ENCODE assay signal across 13 cellular contexts in genomic region chr11:73978576-73979086, GRCh38. TPM values are rescaled to one million over a fixed set of nuclear protein-coding genes. Genes with fewer than 3 reads are reported as not detected.
DNase-seq lines count a peak whose midpoint lies in the region; ATAC-seq, FAIRE-seq and TF ChIP-seq lines count a peak whose summit lies in the region.
"Had no signal": no experiment of that assay in that cellular context is flagged by ENCODE, and none has a peak within 500 bp of the region (broad histone marks: within the 10 kb centered on the region; RNA-seq: fewer than 3 reads in every experiment).

No MANE protein-coding gene starts in this region.

- H3K4me1 ChIP-seq in CD8-positive, alpha-beta T cell (ENCODE audit: insufficient read depth, low read length) = peaks cover 72% of the 10 kb centered on the region
- peaks cover 78% of the 10 kb centered on the region for H3K4me1 ChIP-seq in Karpas-422 (ENCODE audit: low read length)

- no peak for TF ChIP-seq CTCF in CD8-positive, alpha-beta T cell (IDR thresholded peaks at IDR 0.05)
- TF ChIP-seq CTCF in osteocyte (IDR thresholded peaks at IDR 0.05) = no peak

- H3K4me2 ChIP-seq in Karpas-422 (ENCODE audit: low read depth, low read length, poor library complexity, severe bottlenecking) = peak overlapping the region; percentile 89

- POLR2A ChIA-PET in CD8-positive, alpha-beta T cell (lab: Charles Lee) = interaction anchor here (3.0 to 22.1 kb wide), 4 partner anchors 10 to 192 kb away, joined by 13 to 428 read pairs (median 200); partner anchors contain the start of genes C2CD3, PPME1 and UCP3

- H3K27me3 Mint-ChIP-seq in CD8-positive, alpha-beta T cell (ENCODE audit: low read depth) = no peaks in the 10 kb centered on the region
- no peaks in the 10 kb centered on the region for H3K27me3 Mint-ChIP-seq in osteocyte (ENCODE audit: unreplicated experiment)

- no peak for FAIRE-seq in frontal cortex (lab: Jason Lieb, UNC)
- FAIRE-seq: endothelial cell of umbilical vein had no signal

- peak overlapping the region; percentile 99 for H3K27ac ChIP-seq in CD8-positive, alpha-beta T cell (ENCODE audit: low read depth, low read length)
- H3K27ac ChIP-seq in Karpas-422 (ENCODE audit: low read length) (peak overlapping the region; percentile 96), caudate nucleus (ENCODE audit: low read depth, low read length) (peak overlapping the region; percentile 33)

- H3K4me3 Mint-ChIP-seq in CD8-positive, alpha-beta T cell = peak overlapping the region; percentile 100
- H3K4me3 Mint-ChIP-seq in osteocyte (ENCODE audit: unreplicated experiment) = no peak overlapping the region

- no peaks in the 10 kb centered on the region for H3K9me3 Mint-ChIP-seq in CD8-positive, alpha-beta T cell
- no peaks in the 10 kb centered on the region for H3K9me3 Mint-ChIP-seq in osteocyte (ENCODE audit: unreplicated experiment)

- DNase-seq in CD8-positive, alpha-beta T cell = no peak
- DNase-seq in Karpas-422 (no peak), caudate nucleus (lab: John Stamatoyannopoulos, UW) (no peak), osteocyte (ENCODE audit: extremely low spot score, unreplicated experiment) (no peak), frontal cortex (ENCODE audit: low spot score in 2 of 2) (no peak), RPMI8226 (no peak), NCI-H146 treated with DMSO at 0.1 percent for 48 hours (lab: John Stamatoyannopoulos, UW; ENCODE audit: unreplicated experiment) (no peak), NCI-H2227 treated with DMSO at 0.1 percent for 48 hours (lab: John Stamatoyannopoulos, UW) (no peak)
- DNase-seq: activated CD4-positive, alpha-beta T cell treated with anti-CD3 and anti-CD28 coated beads for 48 hours; mesenchymal stem cell; NCI-H187; NK-92 treated with Interleukin-12 subunit alpha and Interleukin-12 subunit beta, amount 100 ng/mL, for 24 hours had no signal

- no peak overlapping the region for H2AFZ ChIP-seq in Karpas-422 (ENCODE audit: low read length)

- ATAC-seq in CD8-positive, alpha-beta T cell = no peak

- peak overlapping the region; percentile 100 for H3K4me3 ChIP-seq in CD8-positive, alpha-beta T cell (ENCODE audit: low read depth, low read length)
- H3K4me3 ChIP-seq in Karpas-422 (ENCODE audit: low read length) = no peak overlapping the region

- H3K9ac ChIP-seq in Karpas-422 (ENCODE audit: low read length) = peak overlapping the region; percentile 4; the same call in 1 of the 2 replicates

- H3K27ac Mint-ChIP-seq in CD8-positive, alpha-beta T cell = peak overlapping the region; percentile 99
- H3K27ac Mint-ChIP-seq in osteocyte (ENCODE audit: unreplicated experiment) = peak overlapping the region; percentile 1

- no peaks in the 10 kb centered on the region for H3K27me3 ChIP-seq in CD8-positive, alpha-beta T cell (ENCODE audit: insufficient read depth, low read length)
- no peaks in the 10 kb centered on the region for H3K27me3 ChIP-seq in Karpas-422 (ENCODE audit: low read length)

- H3K4me1 Mint-ChIP-seq in CD8-positive, alpha-beta T cell (ENCODE audit: low read depth) = peaks cover 76% of the 10 kb centered on the region
- peaks cover 56% of the 10 kb centered on the region for H3K4me1 Mint-ChIP-seq in osteocyte (ENCODE audit: unreplicated experiment)

- intact Hi-C loops in CD8-positive, alpha-beta T cell (cut with DNase I, micrococcal nuclease) = loop anchor here in 1 of 2 experiments (10.0 kb wide), 1 partner anchor 1184 kb away; the partner anchor contains the start of gene STARD10

- no peaks in the 10 kb centered on the region for H3K9me2 ChIP-seq in Karpas-422 (replicated peaks; ENCODE audit: insufficient read depth, low read length)

- peaks cover 91% of the 10 kb centered on the region for H3K36me3 Mint-ChIP-seq in CD8-positive, alpha-beta T cell
- peaks cover 18% of the 10 kb centered on the region for H3K36me3 Mint-ChIP-seq in osteocyte (ENCODE audit: unreplicated experiment)

- H4K20me1 ChIP-seq in Karpas-422 (ENCODE audit: insufficient read depth, low read depth, low read length) = peaks cover 49% of the 10 kb centered on the region

- peaks cover 13% of the 10 kb centered on the region for H3K79me2 ChIP-seq in Karpas-422 (ENCODE audit: low read length)

- peaks cover 58% of the 10 kb centered on the region for H3K36me3 ChIP-seq in CD8-positive, alpha-beta T cell (ENCODE audit: insufficient read depth, low read length)
- peaks cover 69% of the 10 kb centered on the region for H3K36me3 ChIP-seq in Karpas-422 (ENCODE audit: insufficient read depth, low read length)

- no peaks in the 10 kb centered on the region for H3K9me3 ChIP-seq in CD8-positive, alpha-beta T cell (ENCODE audit: low read length)
- no peaks in the 10 kb centered on the region for H3K9me3 ChIP-seq in Karpas-422 (ENCODE audit: low read length)

- CTCF ChIA-PET in CD8-positive, alpha-beta T cell (lab: Charles Lee) = interaction anchor here (0.7 to 3.0 kb wide), 7 partner anchors 11 to 60 kb away, joined by 3 to 23 read pairs (median 4); no protein-coding TSS in a partner anchor

RNA-seq across cellular contexts. Expression of gene UCP2, which starts 4.0 kb away (rescaled TPM):
- total RNA-seq in CD8-positive, alpha-beta T cell = 100 to 1,000 TPM; 151 to 156 TPM
- 189 and 274 TPM in 2 replicates for total RNA-seq in Karpas-422 (2014; rRNA removed; shearing (Covaris generic); ENCODE audit: low replicate concordance)
- total RNA-seq in osteocyte (26.4 and 31.8 TPM in 2 replicates), frontal cortex (1.6 TPM)

RNA-seq across cellular contexts. Expression of gene DNAJB13, which starts 27.8 kb away (rescaled TPM):
- total RNA-seq in CD8-positive, alpha-beta T cell = not detected
- 0.22 TPM in 1 of 2 replicates, not detected in the other for total RNA-seq in Karpas-422 (2014; rRNA removed; shearing (Covaris generic); ENCODE audit: low replicate concordance)
- total RNA-seq in osteocyte (not detected in 2 replicates), frontal cortex (not detected)

RNA-seq across cellular contexts. Expression of gene UCP3, which starts 30.3 kb away (rescaled TPM):
- 1 to 10 TPM; 1.7 to 2.2 TPM for total RNA-seq in CD8-positive, alpha-beta T cell
- 3.0 and 4.0 TPM in 2 replicates for total RNA-seq in Karpas-422 (2014; rRNA removed; shearing (Covaris generic); ENCODE audit: low replicate concordance)
- total RNA-seq in osteocyte = 1.0 and 1.8 TPM in 2 replicates
- total RNA-seq in frontal cortex = 0.82 TPM

Comparison
In these comparisons a context has a peak if more than half of its experiments do, and no peak if none do; other contexts are left out.
1. H3K27ac ChIP-seq: peak in every context shown above with its lines; median percentile 99 in CD8-positive, alpha-beta T cell; 96 in Karpas-422; 33 in caudate nucleus.
2. RNA of gene UCP2, which starts 4.0 kb away (total RNA-seq): 189 to 274 TPM in Karpas-422, 151 to 156 TPM in CD8-positive, alpha-beta T cell and 26.4 to 31.8 TPM in osteocyte; 1.6 TPM in frontal cortex (single experiment); every median in the first group is over 10 times any median in the second.